ENCODE assay signal across 15 cellular contexts in genomic region chr10:17607060-17607459, GRCh38. TPM values are rescaled to one million over a fixed set of nuclear protein-coding genes. Genes with fewer than 3 reads are reported as not detected.
DNase-seq lines count a peak whose midpoint lies in the region; ATAC-seq and TF ChIP-seq lines count a peak whose summit lies in the region.
"Had no signal": no experiment of that assay in that cellular context is flagged by ENCODE, and none has a peak within 500 bp of the region (broad histone marks: within the 10 kb centered on the region; RNA-seq: fewer than 3 reads in every experiment).

No MANE protein-coding gene starts in this region.

- no peaks in the 10 kb centered on the region for H3K4me1 ChIP-seq in SK-N-SH (ENCODE audit: control insufficient read depth in 1 of 2, insufficient read depth in 2 of 2, low read depth in 1 of 2, low read length in 1 of 2)
- H3K4me1 ChIP-seq in Panc1 (ENCODE audit: control insufficient read depth, insufficient read depth, low read length) = peaks cover 5% of the 10 kb centered on the region; the same call in 1 of the 2 replicates
- H3K4me1 ChIP-seq: BE2C had no signal

- no peaks in the 10 kb centered on the region for H3K9me3 Mint-ChIP-seq in progenitor cell of endocrine pancreas (ENCODE audit: low read depth)
- H3K9me3 Mint-ChIP-seq: H9 had no signal

- no peak for TF ChIP-seq RAD21 in SK-N-SH (IDR thresholded peaks at IDR 0.05; ENCODE audit: low read length)

- no peak overlapping the region for H3K4me2 ChIP-seq in SK-N-SH
- H3K4me2 ChIP-seq: KMS-11 had no signal

- WGBS in SK-N-SH (ENCODE audit: low lambda C conversion rate) = 66% methylated on average over 2 of the region's 2 CpGs

- peaks cover 1% of the 10 kb centered on the region for H3K36me3 Mint-ChIP-seq in progenitor cell of endocrine pancreas (ENCODE audit: insufficient read depth)

- ATAC-seq in SK-N-SH treated with all-trans-retinoic acid at 6 μM for 48 hours (peak; percentile 55), GM21723 (IDR thresholded peaks at IDR 0.05; ENCODE audit: unreplicated experiment) (peak; percentile 26), Panc1 (0 out of 2 replicates have a peak, but pooled peaks have one; percentile 66), left colon (peak; percentile 26), GM21423 (IDR thresholded peaks at IDR 0.05; ENCODE audit: unreplicated experiment) (no peak), HG02885 (IDR thresholded peaks at IDR 0.05; ENCODE audit: poor library complexity, unreplicated experiment) (no peak)

- peaks cover 36% of the 10 kb centered on the region; the same call in 1 of the 2 replicates for H3K79me2 ChIP-seq in SK-N-SH (ENCODE audit: insufficient read depth)

- no peak overlapping the region for H3K4me3 ChIP-seq in SK-N-SH (ENCODE audit: low read depth in 2 of 2, low read length in 1 of 2)
- H3K4me3 ChIP-seq in Panc1 (ENCODE audit: low read depth in 2 of 2, low read length in 2 of 2) = no peak overlapping the region

- CTCF ChIA-PET in SK-N-SH (lab: Yijun Ruan, JAX) = interaction anchor here (1.1 to 1.8 kb wide), 4 partner anchors 10 to 186 kb away, joined by 3 to 9 read pairs (median 4); no protein-coding TSS in a partner anchor
- CTCF ChIA-PET in Panc1 (lab: Charles Lee) = no interaction called here

- TF ChIP-seq EP300 in SK-N-SH (IDR thresholded peaks at IDR 0.05; ENCODE audit: borderline replicate concordance in 1 of 2, low read depth in 1 of 2, low read length in 1 of 2) = no peak

- H3K27ac Mint-ChIP-seq in progenitor cell of endocrine pancreas = no peak overlapping the region
- H3K27ac Mint-ChIP-seq: H9 had no signal

- no peaks in the 10 kb centered on the region for H3K9me2 ChIP-seq in SK-N-SH

- H3K4me3 Mint-ChIP-seq in progenitor cell of endocrine pancreas (ENCODE audit: low read depth) = no peak overlapping the region
- H3K4me3 Mint-ChIP-seq: H9 had no signal

- no peaks in the 10 kb centered on the region for H3K27me3 ChIP-seq in SK-N-SH (ENCODE audit: insufficient read depth)
- H3K27me3 ChIP-seq in Panc1 (ENCODE audit: control insufficient read depth, insufficient read depth, low read length) = no peaks in the 10 kb centered on the region
- H3K27me3 ChIP-seq: BE2C had no signal

- no TSS peak for BruUV-seq in Panc1 (replicated peaks; lab: Mats Ljungman, UMichigan)

- intact Hi-C loops in Panc1 (cut with micrococcal nuclease; ENCODE audit: unreplicated experiment) (loop anchor here (5.0 to 10.0 kb wide), 3 partner anchors 135 to 782 kb away; no protein-coding TSS in a partner anchor), left colon (cut with DNase I, micrococcal nuclease) (loop anchor here in 1 of 2 donors (2.0 kb wide), 1 partner anchor 138 kb away; no protein-coding TSS in a partner anchor)

- H3K27ac ChIP-seq in SK-N-SH (ENCODE audit: low read depth in 2 of 2, low read length in 1 of 2) (no peak overlapping the region), Panc1 (ENCODE audit: low read length) (peak overlapping the region; percentile 46; the same call in 1 of the 2 replicates)
- H3K27ac ChIP-seq: GM23248, KMS-11, RWPE1 had no signal

- H3F3A ChIP-seq in SK-N-SH (replicated peaks; ENCODE audit: insufficient read depth) = no peaks in the 10 kb centered on the region

- H4K20me1 ChIP-seq in SK-N-SH (ENCODE audit: insufficient read depth) = no peaks in the 10 kb centered on the region

- H2AFZ ChIP-seq in SK-N-SH (ENCODE audit: low read depth) = no peak overlapping the region

- no peak for TF ChIP-seq CTCF in SK-N-SH (IDR thresholded peaks at IDR 0.05)
- no peak for TF ChIP-seq CTCF in Panc1 (IDR thresholded peaks at IDR 0.05)
- TF ChIP-seq CTCF in progenitor cell of endocrine pancreas (IDR thresholded peaks at IDR 0.05; ENCODE audit: unreplicated experiment) = no peak

- DNase-seq in SK-N-SH (no peak), Panc1 (ENCODE audit: low read depth, low spot score) (no peak), left colon (no peak), progenitor cell of endocrine pancreas (ENCODE audit: low spot score, unreplicated experiment) (no peak)
- DNase-seq: H9, NCI-H1417 treated with DMSO at 0.1 percent for 48 hours had no signal

- in situ Hi-C loops in Panc1 (cut with HindIII; ENCODE audit: low pct_unique_long_range_greater_than_20kb, low sequenced_read_pairs) = no loop called here

- H3K27me3 Mint-ChIP-seq in progenitor cell of endocrine pancreas = no peaks in the 10 kb centered on the region

- POLR2A ChIA-PET in SK-N-SH (lab: Yijun Ruan, JAX) = no interaction called here
- POLR2A ChIA-PET in Panc1 (lab: Charles Lee) = no interaction called here

- H3K4me1 Mint-ChIP-seq in progenitor cell of endocrine pancreas (ENCODE audit: low read depth) = peaks cover 5% of the 10 kb centered on the region
- H3K4me1 Mint-ChIP-seq: H9 had no signal

- H3K9ac ChIP-seq in SK-N-SH = no peak overlapping the region
- H3K9ac ChIP-seq: GM23248, KMS-11 had no signal

- H3K9me3 ChIP-seq in SK-N-SH = no peaks in the 10 kb centered on the region
- H3K9me3 ChIP-seq in Panc1 (ENCODE audit: control insufficient read depth, insufficient read depth, low read depth, low read length) = no peaks in the 10 kb centered on the region
- H3K9me3 ChIP-seq: BE2C had no signal

- H3K36me3 ChIP-seq in SK-N-SH (replicated peaks in 1 of 2; ENCODE audit: control insufficient read depth in 1 of 2, insufficient read depth in 2 of 2, low read length in 1 of 2) (peaks cover 2 to 9% of the 10 kb centered on the region in 2 experiments), Panc1 (ENCODE audit: control insufficient read depth, insufficient read depth, low read length) (peaks cover 2% of the 10 kb centered on the region; the same call in 1 of the 2 replicates)
- H3K36me3 ChIP-seq: BE2C had no signal

TF ChIP-seq in SK-N-SH treated with all-trans-retinoic acid at 6 μM for 48 hours, 23 proteins besides CTCF, POLR2A, EP300 and RAD21 (continues in another document):
- TF ChIP-seq CSRNP3 (CRISPR knock-in tag; IDR thresholded peaks at IDR 0.05) = no peak

TF ChIP-seq in SK-N-SH, 30 proteins besides CTCF, POLR2A, EP300 and RAD21:
- TF ChIP-seq FOSL2 (IDR thresholded peaks at IDR 0.05; ENCODE audit: borderline replicate concordance, low read depth) = no peak

RNA-seq across cellular contexts. Expression of gene HACD1, which starts 10.1 kb away (rescaled TPM):
- 23.9 and 31.7 TPM in 2 replicates for polyA plus RNA-seq in SK-N-SH (2012; rRNA removed)
- polyA plus RNA-seq in SK-N-SH (2012; cell fraction: cytosol; rRNA removed) = 31.7 and 47.3 TPM in 2 replicates
- 21.4 and 30.2 TPM in 2 replicates for polyA plus RNA-seq in SK-N-SH (2012; cell fraction: nucleus; rRNA removed)
- total RNA-seq in Panc1 (2021; ENCODE audit: unreplicated experiment) = 53.1 TPM
- polyA plus RNA-seq in Panc1 (2012; ENCODE audit: insufficient read length) = 31.1 TPM
- 1 to 10 TPM; 3.2 to 6.1 TPM for total RNA-seq in left colon
- 14.3 and 15.9 TPM in 2 replicates for total RNA-seq in progenitor cell of endocrine pancreas
- total RNA-seq: T-helper 1 cell treated with Interleukin-12 subunit alpha and Interleukin-12 subunit beta and Interleukin-4 antibody, amounts not matched to agents 30 ng/mL and 1 ng/mL, for 36 hours had no signal

RNA-seq across cellular contexts. Expression of gene STAM, which starts 36.9 kb away (rescaled TPM):
- polyA plus RNA-seq in SK-N-SH (2012; rRNA removed) = 19.1 and 23.9 TPM in 2 replicates
- 19.9 and 21.8 TPM in 2 replicates for polyA plus RNA-seq in SK-N-SH (2012; cell fraction: cytosol; rRNA removed)
- polyA plus RNA-seq in SK-N-SH (2012; cell fraction: nucleus; rRNA removed) = 16.4 and 22.2 TPM in 2 replicates
- total RNA-seq in Panc1 (2021; ENCODE audit: unreplicated experiment) (18.9 TPM), left colon (10 to 100 TPM; 15.9 to 19.4 TPM), progenitor cell of endocrine pancreas (25.1 and 27.8 TPM in 2 replicates)
- polyA plus RNA-seq in Panc1 (2012; ENCODE audit: insufficient read length) = 9.6 TPM

Comparison
In these comparisons a context has a peak if more than half of its experiments do, and no peak if none do; other contexts are left out.
1. ATAC-seq: peak in SK-N-SH treated with all-trans-retinoic acid at 6 μM for 48 hours (single experiment), GM21723 (single experiment), Panc1 (single experiment) and left colon (single experiment); none in GM21423 (single experiment) and HG02885 (single experiment).